Comparison of ENCODE assay signal across 8 cellular contexts in the genomic region with DNA sequence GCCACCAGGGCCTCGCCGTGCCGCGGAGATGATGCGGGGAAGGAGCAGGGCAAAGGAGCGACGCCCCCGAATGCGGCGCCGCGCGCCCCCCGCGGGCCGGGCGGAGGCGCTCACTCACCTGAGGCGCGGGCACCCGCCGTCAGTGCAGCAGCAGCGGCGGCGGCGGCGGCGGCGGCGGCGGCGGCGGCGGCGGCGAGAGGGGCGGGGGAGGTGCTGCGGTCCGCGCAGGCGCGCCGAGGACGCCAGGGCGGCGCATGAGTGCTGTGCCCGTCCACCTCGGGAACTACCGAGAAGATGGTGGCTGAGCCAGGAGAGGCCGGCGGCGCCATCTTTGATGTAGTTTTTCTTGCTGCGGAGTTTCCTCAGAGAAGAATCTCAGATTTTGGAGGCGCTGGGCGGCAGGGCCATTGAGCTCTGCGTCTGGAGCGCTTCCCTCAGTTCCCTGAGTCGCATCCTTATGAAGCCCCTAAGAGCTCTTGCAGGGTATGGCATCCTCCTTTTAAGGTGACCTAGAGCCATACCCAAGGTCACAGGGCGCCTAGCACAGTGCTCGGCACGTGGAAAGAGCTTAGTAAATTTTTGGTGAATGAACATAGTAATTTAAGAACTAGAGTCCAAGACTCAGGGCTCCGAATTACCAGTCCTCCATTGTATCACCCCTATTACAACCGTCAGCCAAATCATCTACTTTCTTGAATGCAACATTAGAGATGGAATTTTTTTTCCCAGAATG. TPM values are rescaled to one million over a fixed set of nuclear protein-coding genes. Genes with fewer than 3 reads are reported as not detected.
DNase-seq lines count a peak whose midpoint lies in the region; ATAC-seq, FAIRE-seq and TF ChIP-seq lines count a peak whose summit lies in the region.

A gene (minus strand): TSS at position 164 of the 733 bp plus-strand sequence. CDS start 24,355 bp downstream, outside the sequence.

- peaks cover 24 to 34% (median 31%) of the 10 kb centered on the region in 3 donors for H3K4me1 Mint-ChIP-seq in T-cell
- peaks cover 7% of the 10 kb centered on the region for H3K4me1 Mint-ChIP-seq in progenitor cell of endocrine pancreas (ENCODE audit: low read depth)

- intact Hi-C loops in left cardiac atrium (cut with DNase I): no loop called here

- peak; percentile 93 for DNase-seq in GM12891 (ENCODE audit: insufficient read length, low spot score)
- DNase-seq in NCI-H1436 treated with DMSO at 0.1 percent for 48 hours (lab: John Stamatoyannopoulos, UW): peak; percentile 74
- peak; percentile 76 to 95 (median 91) for DNase-seq in T-cell
- DNase-seq in amniotic epithelial cell (ENCODE audit: low read depth): peak; percentile 88
- peak; percentile 95 for DNase-seq in left cardiac atrium
- DNase-seq in progenitor cell of endocrine pancreas (ENCODE audit: low spot score, unreplicated experiment): peak; percentile 82
- DNase-seq in ureter (ENCODE audit: low spot score): peak; percentile 95

- peak; percentile 31 for TF ChIP-seq CTCF in progenitor cell of endocrine pancreas (IDR thresholded peaks at IDR 0.05; ENCODE audit: unreplicated experiment)

- POLR2A ChIA-PET in T-cell (lab: Charles Lee): interaction anchor here (0.9 to 1.2 kb wide), 2 partner anchors 13 to 140 kb away, joined by 3 to 5 read pairs; a partner anchor contains a TSS

- CTCF ChIA-PET in T-cell (lab: Charles Lee): interaction anchor here (0.5 to 2.0 kb wide), 7 partner anchors 9 to 544 kb away, joined by 3 to 13 read pairs (median 6); a partner anchor contains a TSS

- peak; percentile 86 for FAIRE-seq in GM12891 (lab: Jason Lieb, UNC)

- H3K36me3 Mint-ChIP-seq in T-cell: no peaks in the 10 kb centered on the region
- H3K36me3 Mint-ChIP-seq in progenitor cell of endocrine pancreas (ENCODE audit: insufficient read depth): no peaks in the 10 kb centered on the region

- H3K27me3 Mint-ChIP-seq in T-cell (no peaks in the 10 kb centered on the region), progenitor cell of endocrine pancreas (no peaks in the 10 kb centered on the region)

- H3K9me3 Mint-ChIP-seq in T-cell (no peaks in the 10 kb centered on the region), progenitor cell of endocrine pancreas (ENCODE audit: low read depth) (no peaks in the 10 kb centered on the region)

- peak within 1 kb of the TSS; percentile 87 to 91 for H3K27ac Mint-ChIP-seq in T-cell
- H3K27ac Mint-ChIP-seq in progenitor cell of endocrine pancreas: peak within 1 kb of the TSS; percentile 93

- ATAC-seq in HG02840 (IDR thresholded peaks at IDR 0.05; ENCODE audit: low FRiP score, unreplicated experiment): peak; percentile 89
- peak; percentile 97 to 99 (median 98) for ATAC-seq in T-cell (replicated peaks in 1 of 4)
- peak; percentile 94 to 97 for ATAC-seq in left cardiac atrium

- H3K4me3 Mint-ChIP-seq in T-cell (peak within 1 kb of the TSS; percentile 88 to 91 (median 90)), progenitor cell of endocrine pancreas (ENCODE audit: low read depth) (peak within 1 kb of the TSS; percentile 89)

- peak; percentile 59; the same call in 1 of the 2 replicates for TF ChIP-seq POLR2A in GM12891 (IDR thresholded peaks at IDR 0.05; ENCODE audit: low read depth, low read length)

TF ChIP-seq in GM12891, 5 proteins besides CTCF, POLR2A, EP300 and RAD21:
- TF ChIP-seq POLR2AphosphoS5 (IDR thresholded peaks at IDR 0.05; ENCODE audit: low read depth, low read length) (0 out of 2 replicates have a peak, but pooled peaks have one; percentile 30), SPI1 (IDR thresholded peaks at IDR 0.05; ENCODE audit: low read depth, low read length) (no peak), TAF1 (IDR thresholded peaks at IDR 0.05; ENCODE audit: low read depth, low read length) (peak; percentile 48; the same call in 1 of the 2 replicates), POU2F2 (IDR thresholded peaks at IDR 0.05; ENCODE audit: low read depth, low read length) (no peak)

RNA-seq across cellular contexts. Expression of the gene that starts here (rescaled TPM):
- polyA plus RNA-seq in GM12891 (2012; ENCODE audit: low read depth, missing spikeins): 9.7 TPM
- total RNA-seq in T-cell: 10 to 100 TPM; 25.8 to 29.5 (median 28.3) TPM
- 10 to 100 TPM; 25.8 to 32.7 TPM for total RNA-seq in left cardiac atrium
- 24.7 and 25.6 TPM in 2 replicates for total RNA-seq in progenitor cell of endocrine pancreas
- total RNA-seq in ureter: 21.0 TPM

Comparison
In these comparisons a context has a peak if more than half of its experiments do, and no peak if none do; other contexts are left out.
1. Peak in every context shown above with its lines: DNase-seq and ATAC-seq.